In the genomic region with DNA sequence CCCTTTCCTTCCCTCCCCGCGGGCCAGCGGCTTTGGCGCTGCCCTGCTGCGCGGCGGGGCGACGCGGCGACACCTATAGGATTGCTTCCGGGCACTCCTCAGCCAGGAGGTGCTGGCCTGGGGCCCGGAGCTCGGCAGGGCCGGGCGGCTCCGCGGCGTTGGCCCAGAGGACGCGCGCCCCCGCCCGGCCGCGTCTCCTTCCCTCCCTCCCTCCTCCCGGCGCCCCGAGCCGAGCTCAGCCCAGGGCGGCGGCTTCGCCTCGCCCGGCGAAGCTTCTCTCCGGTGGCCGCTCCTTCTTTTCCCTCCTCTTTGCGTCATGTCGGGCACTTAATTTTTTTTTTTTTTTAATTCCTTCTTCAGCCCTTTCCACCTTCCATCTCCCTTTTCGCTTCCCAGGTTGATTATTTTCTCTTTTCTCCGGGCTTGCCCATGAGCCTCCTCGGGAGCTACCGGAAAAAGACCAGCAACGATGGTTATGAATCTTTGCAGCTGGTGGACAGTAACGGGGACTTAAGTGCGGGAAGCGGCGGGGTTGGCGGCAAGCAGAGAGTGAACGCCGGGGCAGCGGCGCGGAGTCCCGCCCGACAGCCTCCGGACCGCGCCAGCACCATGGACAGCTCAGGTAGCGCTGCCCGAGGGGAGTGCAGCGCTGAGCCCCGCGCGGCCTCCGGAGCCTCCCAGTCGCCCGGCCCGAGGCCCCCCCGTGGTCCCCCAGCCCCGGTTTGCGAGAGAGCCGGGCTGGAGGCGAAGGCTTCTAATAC, we compare ENCODE assay signal across 8 cellular contexts. TPM values are rescaled to one million over a fixed set of nuclear protein-coding genes. Genes with fewer than 3 reads are reported as not detected.
DNase-seq lines count a peak whose midpoint lies in the region; ATAC-seq and TF ChIP-seq lines count a peak whose summit lies in the region.

Gene DNAJC6 (plus strand): TSS at position 227 of the 761 bp plus-strand sequence. CDS start 203 bp downstream, at position 430.

- intact Hi-C loops in psoas muscle (cut with DNase I), result no loop called here
- intact Hi-C loops in aorta (cut with DNase I), result no loop called here

- WGBS in psoas muscle, 3 donors, result 0 to 2% (median 1%) methylated on average over 42 to 75 of the region's 75 CpGs
- 0 to 1% methylated on average over 35 to 75 of the region's 75 CpGs for WGBS in aorta, 2 donors

- H3K9me3 ChIP-seq in psoas muscle (no peaks in the 10 kb centered on the region), aorta (ENCODE audit: control insufficient read depth, low read length) (no peaks in the 10 kb centered on the region)

- H3K27ac ChIP-seq in psoas muscle, result no peak within 1 kb of the TSS
- no peak within 1 kb of the TSS for H3K27ac ChIP-seq in aorta (ENCODE audit: low read depth in 1 of 2, low read length in 2 of 2)

- no peak for TF ChIP-seq CTCF in psoas muscle (IDR thresholded peaks at IDR 0.05)

- H3K36me3 ChIP-seq in psoas muscle (ENCODE audit: insufficient read depth in 1 of 2, low read depth in 1 of 2) (no peaks in the 10 kb centered on the region), aorta (ENCODE audit: control insufficient read depth in 1 of 2, insufficient read depth in 2 of 2, low read length in 1 of 2) (no peaks in the 10 kb centered on the region)

- ATAC-seq in psoas muscle, result peak; percentile 77 to 90 (median 81)
- ATAC-seq in aorta (ENCODE audit: low FRiP score), result peak; percentile 94

- DNase-seq in GM19238 (ENCODE audit: insufficient read length, low spot score), result peak; percentile 37
- DNase-seq in NCI-H1105 (lab: John Stamatoyannopoulos, UW), result peak; percentile 79
- peak; percentile 14 for DNase-seq in T-helper 9 cell
- peak; percentile 94 for DNase-seq in astrocyte of the hippocampus (ENCODE audit: low read depth, low spot score)
- DNase-seq in hepatic stellate cell (ENCODE audit: low spot score), result peak; percentile 66
- peak; percentile 67 to 75 for DNase-seq in psoas muscle
- peak; percentile 74 to 92 for DNase-seq in aorta
- DNase-seq in MV-4-11 (lab: John Stamatoyannopoulos, UW), result no peak

- H3K4me1 ChIP-seq in psoas muscle (no peaks in the 10 kb centered on the region), aorta (ENCODE audit: control insufficient read depth in 1 of 2, insufficient read depth in 2 of 2, low read length in 2 of 2) (no peaks in the 10 kb centered on the region)

- peaks cover 0 to 44% (median 2%) of the 10 kb centered on the region in 3 donors for H3K27me3 ChIP-seq in psoas muscle (ENCODE audit: insufficient read depth in 3 of 3, low read length in 2 of 3)
- H3K27me3 ChIP-seq in aorta (ENCODE audit: control insufficient read depth in 1 of 2, insufficient read depth in 2 of 2, low read length in 1 of 2), result no peaks in the 10 kb centered on the region

- H3K4me3 ChIP-seq in psoas muscle, result peak within 1 kb of the TSS; percentile 49
- peak within 1 kb of the TSS; percentile 27 to 44 for H3K4me3 ChIP-seq in aorta (ENCODE audit: low read length in 2 of 2)

RNA-seq across cellular contexts. Expression of gene DNAJC6, which starts in this region (rescaled TPM):
- total RNA-seq in psoas muscle (1 to 10 TPM in 2 of 4 donors, under 1 TPM in 2; 0.46 to 2.2 (median 1.1) TPM), aorta (1 to 10 TPM; 2.3 to 3.8 TPM)
- polyA plus RNA-seq in psoas muscle (under 1 TPM; 0.09 to 0.23 (median 0.20) TPM), aorta (1 to 10 TPM in 1 of 2 donors, not detected in 1; 1.3 TPM)
